ENCODE assay signal across 20 cellular contexts in genomic region chr6:108941867-108942266, GRCh38.
DNase-seq lines count a peak whose midpoint lies in the region; ATAC-seq and TF ChIP-seq lines count a peak whose summit lies in the region.
"Had no signal": no experiment of that assay in that cellular context is flagged by ENCODE, and none has a peak within 500 bp of the region (broad histone marks: within the 10 kb centered on the region; RNA-seq: fewer than 3 reads in every experiment).

No MANE protein-coding gene starts in this region.

- no peak overlapping the region for H3K4me2 ChIP-seq in OCI-LY7 (ENCODE audit: low read length)

- DNase-seq in heart left ventricle (no peak), right cardiac atrium (no peak), OCI-LY7 (ENCODE audit: low spot score) (no peak), left colon (no peak), uterus (no peak), C1 segment of cervical spinal cord (lab: John Stamatoyannopoulos, UW) (no peak)
- DNase-seq: activated B cell treated with CpG ODN at 0.5 μM for 24 hours; activated CD4-positive, alpha-beta memory T cell treated with anti-CD3 and anti-CD28 coated beads, Interleukin-2, amount 10 ng/mL, durations not matched to agents 7 days and 5 days; activated gamma-delta T cell treated with Interleukin-2 at 50 U/mL for 16 hours; amygdala; BE2C; effector CD8-positive, alpha-beta T cell; hippocampal formation; NCI-H1105 treated with DMSO at 0.1 percent for 48 hours; NCI-H2029 had no signal

- no peaks in the 10 kb centered on the region for H3K9me2 ChIP-seq in OCI-LY7 (ENCODE audit: insufficient read depth, low read length)

- H3K36me3 ChIP-seq in heart left ventricle (no peaks in the 10 kb centered on the region), OCI-LY7 (ENCODE audit: insufficient read depth, low read length) (no peaks in the 10 kb centered on the region), uterus (no peaks in the 10 kb centered on the region)
- H3K36me3 ChIP-seq: BE2C, breast epithelium had no signal

- H3K27me3 ChIP-seq in heart left ventricle (no peaks in the 10 kb centered on the region), right cardiac atrium (ENCODE audit: control insufficient read depth, insufficient read depth) (no peaks in the 10 kb centered on the region), uterus (no peaks in the 10 kb centered on the region)
- H3K27me3 ChIP-seq: BE2C, breast epithelium, foreskin keratinocyte had no signal

- POLR2A ChIA-PET in OCI-LY7 (lab: Charles Lee) = interaction anchor here (0.7 to 1.1 kb wide), 3 partner anchors 17 to 1690 kb away, joined by 3 read pairs; no protein-coding TSS in a partner anchor

- H3K4me3 ChIP-seq in heart left ventricle = no peak overlapping the region
- no peak overlapping the region for H3K4me3 ChIP-seq in right cardiac atrium (ENCODE audit: low read length)
- no peak overlapping the region for H3K4me3 ChIP-seq in OCI-LY7 (ENCODE audit: low read depth, low read length, poor library complexity, severe bottlenecking)
- no peak overlapping the region for H3K4me3 ChIP-seq in uterus
- H3K4me3 ChIP-seq: breast epithelium had no signal

- no peaks in the 10 kb centered on the region for H4K20me1 ChIP-seq in OCI-LY7 (ENCODE audit: insufficient read depth, low read length)

- H3K4me1 ChIP-seq in heart left ventricle (peaks cover 7 to 61% (median 48%) of the 10 kb centered on the region in 12 donors), right cardiac atrium (ENCODE audit: control insufficient read depth, insufficient read depth, low read length) (peaks cover 10% of the 10 kb centered on the region), OCI-LY7 (ENCODE audit: insufficient read depth, low read length, poor library complexity, severe bottlenecking) (peaks cover 24% of the 10 kb centered on the region), uterus (peaks cover 12 to 18% of the 10 kb centered on the region in 2 donors)

- WGBS in heart left ventricle, 4 donors = 19 to 24% (median 21%) methylated on average over 3 of the region's 3 CpGs
- 31% methylated on average over 3 of the region's 3 CpGs for WGBS in right cardiac atrium

- ATAC-seq in heart left ventricle (no peak), right cardiac atrium (no peak), left colon (peak; percentile 70), HG03520 (IDR thresholded peaks at IDR 0.05; ENCODE audit: unreplicated experiment) (no peak), HG02678 (IDR thresholded peaks at IDR 0.05; ENCODE audit: unreplicated experiment) (no peak)
- ATAC-seq: foreskin keratinocyte, SK-N-SH treated with all-trans-retinoic acid at 6 μM for 48 hours had no signal

- H3K27ac ChIP-seq in heart left ventricle = peak overlapping the region in 7 of 12 donors; percentile 83 to 96 (median 94)
- H3K27ac ChIP-seq in right cardiac atrium (ENCODE audit: low read length) = no peak overlapping the region
- H3K27ac ChIP-seq in OCI-LY7 (ENCODE audit: low read depth, low read length, poor library complexity, severe bottlenecking) = no peak overlapping the region
- H3K27ac ChIP-seq in uterus = peak overlapping the region; percentile 88 to 95
- H3K27ac ChIP-seq: breast epithelium, foreskin keratinocyte had no signal

- no peaks in the 10 kb centered on the region for H3K79me2 ChIP-seq in OCI-LY7 (ENCODE audit: insufficient read depth, low read depth, low read length)

- H3K9me3 ChIP-seq in heart left ventricle = no peaks in the 10 kb centered on the region
- H3K9me3 ChIP-seq in right cardiac atrium (ENCODE audit: control insufficient read depth, low read length) = no peaks in the 10 kb centered on the region
- H3K9me3 ChIP-seq in OCI-LY7 (ENCODE audit: low read length) = no peaks in the 10 kb centered on the region
- H3K9me3 ChIP-seq in uterus = no peaks in the 10 kb centered on the region
- H3K9me3 ChIP-seq: BE2C, breast epithelium had no signal

- no TSS peak for BruUV-seq in OCI-LY7 (replicated peaks; lab: Mats Ljungman, UMichigan)

- peak overlapping the region; percentile 86; the same call in 1 of the 2 replicates for H2AFZ ChIP-seq in OCI-LY7 (ENCODE audit: low read length)

- intact Hi-C loops in heart left ventricle (cut with DNase I) (loop anchor here in 9 of 10 donors (5.0 to 10.0 kb wide), 6 partner anchors 40 to 133 kb away; no protein-coding TSS in a partner anchor), right cardiac atrium (cut with DNase I) (loop anchor here in 2 of 4 donors (10.0 kb wide), 1 partner anchor 63 kb away; no protein-coding TSS in a partner anchor), OCI-LY7 (cut with micrococcal nuclease; ENCODE audit: unreplicated experiment) (no loop called here), left colon (cut with DNase I, micrococcal nuclease) (loop anchor here in 1 of 2 donors (10.0 kb wide), 1 partner anchor 63 kb away; no protein-coding TSS in a partner anchor), uterus (cut with DNase I; ENCODE audit: low total_unique reads) (no loop called here)

- TF ChIP-seq CTCF in heart left ventricle (IDR thresholded peaks at IDR 0.05) (no peak), OCI-LY7 (conservative IDR thresholded peaks at IDR 0.05; ENCODE audit: low read length) (no peak), uterus (IDR thresholded peaks at IDR 0.05) (no peak)

- no peak for TF ChIP-seq POLR2A in heart left ventricle (IDR thresholded peaks at IDR 0.05)
- TF ChIP-seq POLR2A in uterus (IDR thresholded peaks at IDR 0.05) = no peak

- CTCF ChIA-PET in OCI-LY7 (lab: Charles Lee; ENCODE audit: unreplicated experiment) = no interaction called here

Comparison
In these comparisons a context has a peak if more than half of its experiments do, and no peak if none do; other contexts are left out.
1. H3K27ac ChIP-seq: peak in heart left ventricle (7 of 12) and uterus (2 of 2); none in right cardiac atrium (single experiment) and OCI-LY7 (single experiment).
2. intact Hi-C loops: an anchor here in heart left ventricle (5.0 to 10.0 kb wide); none called in OCI-LY7 and uterus.